In the genomic region with DNA sequence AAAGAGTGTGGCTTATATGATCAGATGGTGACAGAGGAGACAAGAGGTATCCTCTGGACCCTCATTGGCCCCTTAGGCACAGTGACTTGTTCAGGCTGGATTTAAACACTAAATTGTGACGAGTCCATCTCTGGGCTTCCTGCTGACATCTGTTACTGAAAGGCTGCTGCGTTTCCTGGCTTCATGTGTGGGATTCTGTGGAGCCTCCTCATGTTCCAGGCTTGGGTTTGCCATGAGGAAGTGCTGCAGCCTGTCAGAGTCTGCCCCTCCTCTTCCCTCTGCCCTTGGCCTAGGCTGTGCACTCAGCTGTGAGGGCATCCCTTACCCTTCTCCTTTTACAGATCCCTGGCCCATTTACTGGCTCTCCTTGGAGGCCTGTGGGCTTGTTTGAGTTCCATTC, we compare ENCODE assay signal across 23 cellular contexts.
"Had no signal": no experiment of that assay in that cellular context is flagged by ENCODE, and none has a peak within 500 bp of the region (broad histone marks: within the 10 kb centered on the region; RNA-seq: fewer than 3 reads in every experiment).

No MANE protein-coding gene starts in this region.

- ATAC-seq: body of pancreas; left lung; naive thymus-derived CD4-positive, alpha-beta T cell had no signal

- H2AFZ ChIP-seq: neural progenitor cell had no signal

- H3K4me3 ChIP-seq: body of pancreas, coronary artery, left lung, neural progenitor cell, ovary, right lobe of liver, tibial nerve had no signal

- H3K4me3 Mint-ChIP-seq: activated naive CD8-positive, alpha-beta T cell; central memory CD8-positive, alpha-beta T cell; naive thymus-derived CD4-positive, alpha-beta T cell; neural progenitor cell; T-helper 2 cell treated with Interferon-gamma antibody and Interleukin-4, amounts not matched to agents 5 μg/mL and 100 μg/mL, for 36 hours had no signal

- H3K36me3 Mint-ChIP-seq: activated naive CD8-positive, alpha-beta T cell; naive thymus-derived CD4-positive, alpha-beta T cell; neural progenitor cell had no signal

- FAIRE-seq: frontal cortex, keratinocyte, TTC549, urothelium cell line had no signal

- H3K27ac ChIP-seq: body of pancreas, left lung, neural progenitor cell, ovary, right lobe of liver had no signal

- H3K27ac Mint-ChIP-seq: activated naive CD8-positive, alpha-beta T cell; naive thymus-derived CD4-positive, alpha-beta T cell; neural progenitor cell; T-helper 2 cell treated with Interferon-gamma antibody and Interleukin-4, amounts not matched to agents 5 μg/mL and 100 μg/mL, for 36 hours had no signal

- H3K9ac ChIP-seq: neural progenitor cell had no signal

- H3K4me1 ChIP-seq: body of pancreas, left lung, neural progenitor cell had no signal

- H3K27me3 ChIP-seq: body of pancreas, left lung, neural progenitor cell, ovary, right lobe of liver, tibial nerve had no signal

- H3K4me2 ChIP-seq: neural progenitor cell had no signal

- H3K36me3 ChIP-seq: left lung, neural progenitor cell, ovary, right lobe of liver, tibial nerve had no signal

- H3K9me3 ChIP-seq: body of pancreas, left lung, ovary, right lobe of liver, tibial nerve had no signal

- DNase-seq: activated CD4-positive, alpha-beta T cell treated with anti-CD3 and anti-CD28 coated beads, Interleukin-2, amount 50 U/mL, for 48 hours; activated T-cell treated with anti-CD3 and anti-CD28 coated beads for 4 hours; amygdala; body of pancreas; head of caudate nucleus; left lung; mammary epithelial cell; naive thymus-derived CD4-positive, alpha-beta T cell; ovary; right lobe of liver; stimulated activated CD4-positive, alpha-beta T cell treated with anti-CD3 and anti-CD28 coated beads, Interleukin-4, amount 100 ng/mL, for 4 hours; stimulated activated naive CD4-positive, alpha-beta T cell; substantia nigra had no signal

- H3K9me3 Mint-ChIP-seq: central memory CD8-positive, alpha-beta T cell; naive thymus-derived CD4-positive, alpha-beta T cell; neural progenitor cell; T-helper 2 cell treated with Interferon-gamma antibody and Interleukin-4, amounts not matched to agents 5 μg/mL and 100 μg/mL, for 36 hours had no signal

- H3K4me1 Mint-ChIP-seq: central memory CD8-positive, alpha-beta T cell; naive thymus-derived CD4-positive, alpha-beta T cell had no signal
